In the genomic region with DNA sequence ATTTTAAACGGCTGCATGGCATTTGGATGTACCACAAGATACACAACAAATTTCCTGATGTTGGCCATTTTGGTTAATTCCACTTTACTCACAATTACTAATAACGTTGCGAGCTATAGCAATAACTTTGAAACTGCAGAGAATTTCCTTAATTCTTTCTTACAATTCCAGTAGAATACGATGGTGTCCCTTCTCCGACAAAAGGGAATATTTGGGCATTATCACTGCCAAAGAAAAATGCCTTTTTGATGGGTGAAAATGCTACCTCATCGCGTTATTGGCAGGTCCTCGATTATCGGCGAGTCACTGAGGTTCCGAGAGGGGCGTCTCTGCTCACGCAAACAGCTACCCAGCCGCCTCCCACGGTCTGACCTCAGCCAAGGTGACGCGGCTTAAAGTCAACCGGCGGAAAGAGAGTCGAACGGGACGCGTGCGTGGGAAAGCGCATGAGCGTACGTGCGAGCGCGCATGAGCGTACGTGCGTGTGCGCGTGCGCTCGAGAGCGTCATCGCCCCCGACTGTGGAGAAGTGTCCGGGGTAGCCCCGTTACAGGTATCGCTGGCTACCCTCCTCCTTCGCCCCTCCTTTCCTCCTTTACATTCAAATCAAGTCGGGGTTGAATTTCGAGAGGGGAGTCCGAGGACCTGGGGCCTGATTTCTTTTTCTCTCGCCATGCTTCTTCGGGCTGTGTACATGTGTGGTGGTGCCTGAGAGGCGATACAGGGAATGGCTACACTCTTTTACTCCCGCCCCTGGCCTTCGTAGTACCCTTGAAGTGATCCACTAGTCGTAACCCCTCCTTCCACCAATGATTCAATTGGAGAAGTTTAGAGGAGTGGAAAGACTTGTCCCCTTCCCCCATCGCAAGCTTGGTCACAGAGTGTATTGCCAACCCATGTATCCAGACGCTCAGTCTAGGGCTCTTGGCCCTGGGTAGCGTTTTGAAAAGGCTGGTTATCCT, we compare ENCODE assay signal across 1 cellular context.
TF ChIP-seq lines count a peak whose summit lies in the region.

Gene OXSM (plus strand): TSS at position 495 of the 961 bp plus-strand sequence. CDS start 931 bp downstream, outside the sequence.

TF ChIP-seq in K562, 482 proteins besides CTCF, POLR2A, EP300 and RAD21 (continued from another document):
- TF ChIP-seq CHAMP1 (IDR thresholded peaks at IDR 0.05) (no peak), RBM14 (IDR thresholded peaks at IDR 0.05; ENCODE audit: borderline replicate concordance, insufficient read depth, low read depth, low read length) (no peak), HMGN3 (IDR thresholded peaks at IDR 0.05; ENCODE audit: borderline replicate concordance, extremely low read depth, insufficient read length, low read depth, low read length) (peak; percentile 76), IFI16 (CRISPR knock-in tag; IDR thresholded peaks at IDR 0.05) (no peak), TAL1 (IDR thresholded peaks at IDR 0.05) (no peak), TFAM (CRISPR knock-in tag; conservative IDR thresholded peaks at IDR 0.05) (no peak), ZFP30 (CRISPR knock-in tag; IDR thresholded peaks at IDR 0.05; ENCODE audit: borderline replicate concordance) (no peak), SRSF3 (IDR thresholded peaks at IDR 0.05; ENCODE audit: insufficient read depth, low read length) (no peak), ESRRA (IDR thresholded peaks at IDR 0.05; ENCODE audit: borderline replicate concordance, low read depth) (peak; percentile 98), GTF2E2 (tag; IDR thresholded peaks at IDR 0.05) (0 out of 2 replicates have a peak, but pooled peaks have one; percentile 4), ZNF3 (CRISPR knock-in tag; IDR thresholded peaks at IDR 0.05) (no peak), TBP (optimal IDR thresholded peaks at IDR 0.05; ENCODE audit: low read depth, low read length) (peak; percentile 66), CBFA2T2 (conservative IDR thresholded peaks at IDR 0.05) (no peak), EWSR1 (IDR thresholded peaks at IDR 0.05; ENCODE audit: borderline replicate concordance, low read depth, partially characterized antibody) (no peak), BDP1 (IDR thresholded peaks at IDR 0.05; ENCODE audit: insufficient read depth, insufficient read length) (no peak), RBM34 (IDR thresholded peaks at IDR 0.05; ENCODE audit: borderline replicate concordance, insufficient read depth, low read length) (no peak), MBD1 (CRISPR knock-in tag; IDR thresholded peaks at IDR 0.05) (no peak), CREB5 (CRISPR knock-in tag; IDR thresholded peaks at IDR 0.05) (no peak), XRCC3 (IDR thresholded peaks at IDR 0.05) (no peak), BRD9 (IDR thresholded peaks at IDR 0.05; ENCODE audit: low read depth, partially characterized antibody) (peak; percentile 63), HLTF (IDR thresholded peaks at IDR 0.05) (0 out of 2 replicates have a peak, but pooled peaks have one; percentile 7), GTF2A2 (tag; IDR thresholded peaks at IDR 0.05) (no peak), ILF3 (IDR thresholded peaks at IDR 0.05; ENCODE audit: borderline replicate concordance) (no peak), BMI1 (IDR thresholded peaks at IDR 0.05; ENCODE audit: low read length) (no peak), DMBX1 (CRISPR knock-in tag; IDR thresholded peaks at IDR 0.05; ENCODE audit: borderline replicate concordance) (no peak)
- TF ChIP-seq, protein P1, sequence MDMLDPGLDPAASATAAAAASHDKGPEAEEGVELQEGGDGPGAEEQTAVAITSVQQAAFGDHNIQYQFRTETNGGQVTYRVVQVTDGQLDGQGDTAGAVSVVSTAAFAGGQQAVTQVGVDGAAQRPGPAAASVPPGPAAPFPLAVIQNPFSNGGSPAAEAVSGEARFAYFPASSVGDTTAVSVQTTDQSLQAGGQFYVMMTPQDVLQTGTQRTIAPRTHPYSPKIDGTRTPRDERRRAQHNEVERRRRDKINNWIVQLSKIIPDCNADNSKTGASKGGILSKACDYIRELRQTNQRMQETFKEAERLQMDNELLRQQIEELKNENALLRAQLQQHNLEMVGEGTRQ (CRISPR knock-in tag; IDR thresholded peaks at IDR 0.05): no peak
